Comparison of ENCODE assay signal across 12 cellular contexts in genomic region chr22:41844513-41844912, GRCh38. TPM values are rescaled to one million over a fixed set of nuclear protein-coding genes. Genes with fewer than 3 reads are reported as not detected.
DNase-seq lines count a peak whose midpoint lies in the region; ATAC-seq and TF ChIP-seq lines count a peak whose summit lies in the region.
"Had no signal": no experiment of that assay in that cellular context is flagged by ENCODE, and none has a peak within 500 bp of the region (broad histone marks: within the 10 kb centered on the region; RNA-seq: fewer than 3 reads in every experiment).

No MANE protein-coding gene starts in this region.

- peaks cover 8% of the 10 kb centered on the region for H3K36me3 Mint-ChIP-seq in activated naive CD8-positive, alpha-beta T cell
- H3K36me3 Mint-ChIP-seq in activated naive CD8-positive, alpha-beta T cell treated with anti-CD3 and anti-CD28 coated beads for 36 hours, result peaks cover 14% of the 10 kb centered on the region

- peak; percentile 56 for ATAC-seq in left lung
- ATAC-seq in GM19397 (IDR thresholded peaks at IDR 0.05; ENCODE audit: unreplicated experiment), result no peak
- ATAC-seq: activated T-cell treated with anti-CD3 and anti-CD28 coated beads, Interleukin-2, amount 50 U/mL, for 4 hours; naive thymus-derived CD8-positive, alpha-beta T cell had no signal

- H3K27ac ChIP-seq in VCaP (peak overlapping the region; percentile 81), left lung (peak overlapping the region; percentile 15 to 61), transverse colon (peak overlapping the region in 3 of 4 donors; percentile 79 to 87 (median 85))
- H3K27ac ChIP-seq: Peyer's patch had no signal

- TF ChIP-seq EP300 in transverse colon (IDR thresholded peaks at IDR 0.05; ENCODE audit: low read depth), result no peak

- H3K27me3 ChIP-seq in left lung (no peaks in the 10 kb centered on the region), transverse colon (no peaks in the 10 kb centered on the region)
- H3K27me3 ChIP-seq: Peyer's patch had no signal

- peak overlapping the region; percentile 46 for H3K27ac Mint-ChIP-seq in activated naive CD8-positive, alpha-beta T cell
- no peak overlapping the region for H3K27ac Mint-ChIP-seq in activated naive CD8-positive, alpha-beta T cell treated with anti-CD3 and anti-CD28 coated beads for 36 hours

- in situ Hi-C loops in transverse colon (cut with MboI; ENCODE audit: low pct_ligation_motif_present in 1 of 4, low pct_unique_long_range_greater_than_20kb in 1 of 4, low sequenced_read_pairs in 3 of 4), result no loop called here

- no peak overlapping the region for H3K4me3 Mint-ChIP-seq in activated naive CD8-positive, alpha-beta T cell
- no peak overlapping the region for H3K4me3 Mint-ChIP-seq in activated naive CD8-positive, alpha-beta T cell treated with anti-CD3 and anti-CD28 coated beads for 36 hours
- H3K4me3 Mint-ChIP-seq: activated T-cell treated with anti-CD3 and anti-CD28 coated beads, Interleukin-2, amount 50 U/mL, for 4 hours; naive thymus-derived CD8-positive, alpha-beta T cell had no signal

- H3K36me3 ChIP-seq in left lung (peaks cover 0 to 4% of the 10 kb centered on the region in 2 donors), transverse colon (no peaks in the 10 kb centered on the region)
- H3K36me3 ChIP-seq: Peyer's patch had no signal

- TF ChIP-seq CTCF in VCaP (conservative IDR thresholded peaks at IDR 0.05) (no peak), left lung (IDR thresholded peaks at IDR 0.05) (no peak), transverse colon (IDR thresholded peaks at IDR 0.05) (no peak)

- peaks cover 60% of the 10 kb centered on the region for H3K4me1 Mint-ChIP-seq in activated naive CD8-positive, alpha-beta T cell (ENCODE audit: low read depth)
- H3K4me1 Mint-ChIP-seq in activated naive CD8-positive, alpha-beta T cell treated with anti-CD3 and anti-CD28 coated beads for 36 hours, result peaks cover 46% of the 10 kb centered on the region

- no peaks in the 10 kb centered on the region for H3K9me3 Mint-ChIP-seq in activated naive CD8-positive, alpha-beta T cell (ENCODE audit: low read depth)
- no peaks in the 10 kb centered on the region for H3K9me3 Mint-ChIP-seq in activated naive CD8-positive, alpha-beta T cell treated with anti-CD3 and anti-CD28 coated beads for 36 hours
- H3K9me3 Mint-ChIP-seq: activated T-cell treated with anti-CD3 and anti-CD28 coated beads, Interleukin-2, amount 50 U/mL, for 4 hours; naive thymus-derived CD8-positive, alpha-beta T cell had no signal

- no peaks in the 10 kb centered on the region for H3K27me3 Mint-ChIP-seq in activated naive CD8-positive, alpha-beta T cell
- H3K27me3 Mint-ChIP-seq in activated naive CD8-positive, alpha-beta T cell treated with anti-CD3 and anti-CD28 coated beads for 36 hours, result no peaks in the 10 kb centered on the region
- H3K27me3 Mint-ChIP-seq: naive thymus-derived CD8-positive, alpha-beta T cell had no signal

- peaks cover 31 to 93% of the 10 kb centered on the region in 2 donors for H3K4me1 ChIP-seq in left lung
- peaks cover 22 to 94% (median 74%) of the 10 kb centered on the region in 4 donors for H3K4me1 ChIP-seq in transverse colon

- H3K4me3 ChIP-seq in left lung, result no peak overlapping the region
- H3K4me3 ChIP-seq in transverse colon, result no peak overlapping the region
- H3K4me3 ChIP-seq: Peyer's patch had no signal

- no peak for DNase-seq in activated naive CD8-positive, alpha-beta T cell treated with anti-CD3 and anti-CD28 coated beads for 36 hours
- DNase-seq in left lung (peak in 1 of 2 donors; percentile 48), transverse colon (no peak), cortex of kidney (lab: John Stamatoyannopoulos, UW) (no peak), NCI-H1048 (lab: John Stamatoyannopoulos, UW) (no peak)
- DNase-seq: activated T-cell treated with anti-CD3 and anti-CD28 coated beads, Interleukin-2, amount 50 U/mL, for 4 hours; Peyer's patch; small intestine had no signal

- intact Hi-C loops in left lung (cut with DNase I) (no loop called here), transverse colon (cut with DNase I; ENCODE audit: low total_unique reads) (no loop called here)

- H3K9me3 ChIP-seq in left lung (no peaks in the 10 kb centered on the region), transverse colon (no peaks in the 10 kb centered on the region)
- H3K9me3 ChIP-seq: Peyer's patch had no signal

- no peak for TF ChIP-seq POLR2A in transverse colon (IDR thresholded peaks at IDR 0.05)

- WGBS in transverse colon (ENCODE audit: low coverage in 1 of 2), 2 donors, result 30 to 80% methylated on average over 1 to 3 of the region's 3 CpGs

RNA-seq across cellular contexts. Expression of gene SREBF2, which starts 11.6 kb away (rescaled TPM):
- total RNA-seq in activated naive CD8-positive, alpha-beta T cell treated with anti-CD3 and anti-CD28 coated beads for 36 hours, result 10 to 100 TPM; 68.1 to 74.8 TPM
- 100 to 1,000 TPM; 130 to 162 TPM for total RNA-seq in left lung
- 100 to 1,000 TPM; 156 to 252 (median 166) TPM for total RNA-seq in transverse colon

RNA-seq across cellular contexts. Expression of gene CCDC134, which starts 44.0 kb away (rescaled TPM):
- 10 to 100 TPM; 14.4 to 15.8 TPM for total RNA-seq in activated naive CD8-positive, alpha-beta T cell treated with anti-CD3 and anti-CD28 coated beads for 36 hours
- total RNA-seq in left lung, result 10 to 100 TPM in 1 of 2 donors, 1 to 10 TPM in 1; 9.7 to 14.1 TPM
- 1 to 10 TPM in 2 of 4 donors, not detected in 2; 5.9 to 9.8 TPM for total RNA-seq in transverse colon
